Comparison of ENCODE assay signal across 17 cellular contexts in the genomic region with DNA sequence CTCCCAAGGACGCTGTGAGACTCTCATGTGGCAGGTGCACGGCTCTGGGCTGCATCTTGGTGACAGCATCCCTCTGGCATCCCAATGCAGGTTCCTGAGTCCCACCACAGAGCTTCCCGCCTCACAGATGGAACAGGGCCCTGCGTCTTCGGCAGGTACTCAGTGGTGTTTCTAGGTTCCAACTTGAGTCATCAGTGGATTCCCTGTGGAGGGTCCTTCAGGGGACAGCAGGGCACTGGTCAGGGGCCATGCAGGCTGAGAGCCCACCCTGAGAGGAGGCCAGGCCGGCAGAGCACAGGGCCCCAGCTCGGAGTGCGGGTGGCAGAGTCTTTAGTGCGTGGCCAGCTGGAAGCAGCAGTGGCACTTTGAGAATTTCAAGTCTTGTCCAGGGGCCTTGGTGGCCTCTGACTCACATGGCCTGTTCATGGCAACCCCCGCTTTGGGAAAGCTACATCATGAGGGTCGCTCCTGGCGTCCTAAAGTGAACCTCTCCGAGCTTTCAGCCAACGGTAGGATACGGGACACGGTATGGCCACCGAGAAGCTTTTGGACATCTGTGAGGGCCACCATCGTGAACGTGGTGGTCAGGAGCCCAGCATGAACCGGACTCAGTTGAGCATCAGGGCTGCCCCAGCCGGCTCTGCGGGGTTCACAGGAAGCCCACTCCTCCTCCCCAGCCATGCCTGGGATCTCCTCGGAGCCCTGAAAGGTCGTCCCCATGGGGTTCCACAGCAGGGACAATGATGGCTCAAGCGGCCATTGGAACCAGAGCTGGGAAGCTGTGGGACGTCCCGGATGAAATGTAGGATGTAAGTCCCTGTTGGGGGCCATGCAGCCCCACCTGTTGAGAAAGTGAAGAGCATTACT.
DNase-seq lines count a peak whose midpoint lies in the region; ATAC-seq and TF ChIP-seq lines count a peak whose summit lies in the region.
"Had no signal": no experiment of that assay in that cellular context is flagged by ENCODE, and none has a peak within 500 bp of the region (broad histone marks: within the 10 kb centered on the region; RNA-seq: fewer than 3 reads in every experiment).

No MANE protein-coding gene starts in this region.

- peak overlapping the region; percentile 91 for H2BK5ac ChIP-seq in neuronal stem cell (ENCODE audit: low read length)

- H3K4me3 ChIP-seq in neuronal stem cell (ENCODE audit: low read length in 2 of 2) = no peak overlapping the region
- H3K4me3 ChIP-seq: GM23338, K562 had no signal

- H3K4me1 ChIP-seq in neuronal stem cell (ENCODE audit: control insufficient read depth in 2 of 2, insufficient read depth in 1 of 2, low read depth in 1 of 2, low read length in 2 of 2) = peaks cover 28 to 35% of the 10 kb centered on the region in 2 donors

- peak in 1 of 2 donors; percentile 19 for ATAC-seq in natural killer cell treated with Interleukin-12 subunit alpha and Interleukin-12 subunit beta and Interleukin-15 and Interleukin-18, amount 100 ng/mL, for 72 hours
- ATAC-seq in natural killer cell = no peak
- ATAC-seq: GM23338, K562, PC-3 had no signal

- H2AK5ac ChIP-seq in neuronal stem cell (ENCODE audit: low read depth, low read length) = peak overlapping the region; percentile 6

- H3K9me3 Mint-ChIP-seq in natural killer cell treated with Interleukin-12 subunit alpha and Interleukin-12 subunit beta and Interleukin-15 and Interleukin-18, amount 100 ng/mL, for 72 hours = no peaks in the 10 kb centered on the region
- H3K9me3 Mint-ChIP-seq in natural killer cell (no peaks in the 10 kb centered on the region), glutamatergic neuron (ENCODE audit: unreplicated experiment) (peaks cover 13% of the 10 kb centered on the region)
- H3K9me3 Mint-ChIP-seq: GM23338 had no signal

- no peak overlapping the region for H3K23ac ChIP-seq in neuronal stem cell (ENCODE audit: low read depth, low read length, poor library complexity)

- no CpG with 5 or more reads among the region's 27 CpGs for WGBS in neuronal stem cell (ENCODE audit: extremely low coverage in 2 of 2, insufficient read length in 2 of 2, insufficient replicate concordance in 1 of 2), 2 donors

- no peak overlapping the region for H3K4ac ChIP-seq in neuronal stem cell (ENCODE audit: low read length)

- H3K4me2 ChIP-seq in neuronal stem cell (ENCODE audit: insufficient read depth, low read length, poor library complexity, severe bottlenecking) = no peak overlapping the region
- H3K4me2 ChIP-seq: GM23338 had no signal

- H3K4me3 Mint-ChIP-seq in natural killer cell treated with Interleukin-12 subunit alpha and Interleukin-12 subunit beta and Interleukin-15 and Interleukin-18, amount 100 ng/mL, for 72 hours = no peak overlapping the region
- H3K4me3 Mint-ChIP-seq in natural killer cell = no peak overlapping the region
- H3K4me3 Mint-ChIP-seq in glutamatergic neuron (ENCODE audit: unreplicated experiment) = no peak overlapping the region
- H3K4me3 Mint-ChIP-seq: GM23338 had no signal

- peak overlapping the region; percentile 7 for H2BK15ac ChIP-seq in neuronal stem cell (ENCODE audit: low read length)

- TF ChIP-seq CTCF in natural killer cell (IDR thresholded peaks at IDR 0.05) = no peak
- no peak for TF ChIP-seq CTCF in glutamatergic neuron (IDR thresholded peaks at IDR 0.05; ENCODE audit: partially characterized antibody, unreplicated experiment)

- H3K27ac Mint-ChIP-seq in natural killer cell treated with Interleukin-12 subunit alpha and Interleukin-12 subunit beta and Interleukin-15 and Interleukin-18, amount 100 ng/mL, for 72 hours = no peak overlapping the region
- H3K27ac Mint-ChIP-seq in natural killer cell = no peak overlapping the region
- no peak overlapping the region for H3K27ac Mint-ChIP-seq in glutamatergic neuron (ENCODE audit: unreplicated experiment)
- H3K27ac Mint-ChIP-seq: GM23338 had no signal

- no peaks in the 10 kb centered on the region for H3K27me3 ChIP-seq in neuronal stem cell (ENCODE audit: control insufficient read depth in 3 of 3, insufficient read depth in 3 of 3, low read depth in 1 of 3, low read length in 3 of 3)

- H3K9ac ChIP-seq in neuronal stem cell (ENCODE audit: low read depth, low read length, poor library complexity) = no peak overlapping the region

- peaks cover 0 to 8% of the 10 kb centered on the region in 2 donors for H3K4me1 Mint-ChIP-seq in natural killer cell treated with Interleukin-12 subunit alpha and Interleukin-12 subunit beta and Interleukin-15 and Interleukin-18, amount 100 ng/mL, for 72 hours (ENCODE audit: low read depth in 2 of 2)
- H3K4me1 Mint-ChIP-seq in natural killer cell (peaks cover 7 to 20% of the 10 kb centered on the region in 2 donors), glutamatergic neuron (ENCODE audit: low read depth, unreplicated experiment) (peaks cover 24% of the 10 kb centered on the region)

- H3K27ac ChIP-seq in neuronal stem cell (replicated peaks; ENCODE audit: low read length) = no peak overlapping the region
- H3K27ac ChIP-seq: C4-2B had no signal

- H3K79me1 ChIP-seq in neuronal stem cell (ENCODE audit: low read depth, low read length) = peaks cover 25% of the 10 kb centered on the region

- intact Hi-C loops in natural killer cell (cut with micrococcal nuclease) = no loop called here

- no peak overlapping the region for H3K14ac ChIP-seq in neuronal stem cell (ENCODE audit: low read length)

- no peak overlapping the region for H4K8ac ChIP-seq in neuronal stem cell (ENCODE audit: low read depth, low read length)

- DNase-seq in natural killer cell treated with Interleukin-12 subunit alpha and Interleukin-12 subunit beta and Interleukin-15 and Interleukin-18, amount 100 ng/mL, for 72 hours (ENCODE audit: low spot score) = peak; percentile 31
- DNase-seq in natural killer cell = no peak
- peak; percentile 10 for DNase-seq in glutamatergic neuron
- no peak for DNase-seq in neuronal stem cell (ENCODE audit: low spot score)
- DNase-seq in C1 segment of cervical spinal cord (lab: John Stamatoyannopoulos, UW) = no peak
- no peak for DNase-seq in NCI-H774 (lab: John Stamatoyannopoulos, UW)
- DNase-seq in dermis blood vessel endothelial cell = no peak
- DNase-seq: DMS79, NCI-H1436, NCI-H1930, NCI-H345, NCI-H524 treated with DMSO at 0.1 percent for 48 hours, PC-3, RPMI8226 had no signal

- H3K36me3 Mint-ChIP-seq in natural killer cell treated with Interleukin-12 subunit alpha and Interleukin-12 subunit beta and Interleukin-15 and Interleukin-18, amount 100 ng/mL, for 72 hours = no peaks in the 10 kb centered on the region
- H3K36me3 Mint-ChIP-seq in natural killer cell (no peaks in the 10 kb centered on the region), glutamatergic neuron (ENCODE audit: unreplicated experiment) (peaks cover 6% of the 10 kb centered on the region)

- H3K18ac ChIP-seq in neuronal stem cell (ENCODE audit: low read length) = no peak overlapping the region

- H2BK120ac ChIP-seq in neuronal stem cell (ENCODE audit: low read depth, low read length) = no peak overlapping the region

- H2BK12ac ChIP-seq in neuronal stem cell (ENCODE audit: low read length) = no peak overlapping the region

- H3K36me3 ChIP-seq in neuronal stem cell (replicated peaks in 1 of 2; ENCODE audit: control insufficient read depth in 2 of 2, insufficient read depth in 2 of 2, low read length in 2 of 2) = peaks cover 0 to 4% of the 10 kb centered on the region in 2 donors

- no peak overlapping the region for H2AFZ ChIP-seq in neuronal stem cell (ENCODE audit: low read length)
- H2AFZ ChIP-seq: GM23338 had no signal

- no peak overlapping the region for H4K91ac ChIP-seq in neuronal stem cell (ENCODE audit: low read depth, low read length, poor library complexity)

- H3K27me3 Mint-ChIP-seq in natural killer cell treated with Interleukin-12 subunit alpha and Interleukin-12 subunit beta and Interleukin-15 and Interleukin-18, amount 100 ng/mL, for 72 hours = peaks cover 12 to 15% of the 10 kb centered on the region in 2 donors
- H3K27me3 Mint-ChIP-seq in natural killer cell (ENCODE audit: low read depth in 2 of 2) = peaks cover 14 to 15% of the 10 kb centered on the region in 2 donors
- peaks cover 14% of the 10 kb centered on the region for H3K27me3 Mint-ChIP-seq in glutamatergic neuron (ENCODE audit: unreplicated experiment)

- H3K9me3 ChIP-seq in neuronal stem cell (replicated peaks in 1 of 2; ENCODE audit: control insufficient read depth in 2 of 2, insufficient read depth in 1 of 2, low read depth in 1 of 2, low read length in 2 of 2) = no peaks in the 10 kb centered on the region

Comparison
In these comparisons a context has a peak if more than half of its experiments do, and no peak if none do; other contexts are left out.
1. DNase-seq: peak in natural killer cell treated with Interleukin-12 subunit alpha and Interleukin-12 subunit beta and Interleukin-15 and Interleukin-18, amount 100 ng/mL, for 72 hours (single experiment) and glutamatergic neuron (single experiment); none in natural killer cell (single experiment), neuronal stem cell (single experiment), C1 segment of cervical spinal cord (0 of 14), NCI-H774 (single experiment) and dermis blood vessel endothelial cell (single experiment).